In genomic region chrX:20519077-20519617, GRCh38 we compare ENCODE assay signal across 21 cellular contexts.
A peak's percentile ranks its signal among the peaks of the same experiment; 100 is the strongest.
DNase-seq lines count a peak whose midpoint lies in the region; ATAC-seq and TF ChIP-seq lines count a peak whose summit lies in the region.
"Had no signal": no experiment of that assay in that cellular context is flagged by ENCODE, and none has a peak within 500 bp of the region (broad histone marks: within the 10 kb centered on the region; RNA-seq: fewer than 3 reads in every experiment).

No MANE protein-coding gene starts in this region.

- peaks cover 51% of the 10 kb centered on the region for H3K4me1 Mint-ChIP-seq in stimulated activated naive CD8-positive, alpha-beta T cell treated with anti-CD3 and anti-CD28 coated beads, Interleukin-15, Interleukin-2, amounts not matched to agents 100 ng/mL and 50 ng/mL, for 24 hours (ENCODE audit: low read depth)
- H3K4me1 Mint-ChIP-seq in stimulated activated naive CD8-positive, alpha-beta T cell treated with anti-CD3 and anti-CD28 coated beads, Interleukin-15, amount 100 ng/mL, for 72 hours = peaks cover 47% of the 10 kb centered on the region
- H3K4me1 Mint-ChIP-seq in HFFc6 (ENCODE audit: low read depth) (peaks cover 69% of the 10 kb centered on the region), glutamatergic neuron (ENCODE audit: low read depth, unreplicated experiment) (peaks cover 12% of the 10 kb centered on the region)

- no peak for TF ChIP-seq CTCF in hepatocyte (IDR thresholded peaks at IDR 0.05; ENCODE audit: poor library complexity)
- TF ChIP-seq CTCF in left ventricle myocardium inferior (IDR thresholded peaks at IDR 0.05; ENCODE audit: borderline replicate concordance) = no peak
- no peak for TF ChIP-seq CTCF in HFFc6 (IDR thresholded peaks at IDR 0.05)
- no peak for TF ChIP-seq CTCF in glutamatergic neuron (IDR thresholded peaks at IDR 0.05; ENCODE audit: partially characterized antibody, unreplicated experiment)

- no peaks in the 10 kb centered on the region for H3K79me2 ChIP-seq in hepatocyte

- H3K27me3 Mint-ChIP-seq in stimulated activated naive CD8-positive, alpha-beta T cell treated with anti-CD3 and anti-CD28 coated beads, Interleukin-15, Interleukin-2, amounts not matched to agents 100 ng/mL and 50 ng/mL, for 24 hours = peaks cover 4% of the 10 kb centered on the region
- peaks cover 25% of the 10 kb centered on the region for H3K27me3 Mint-ChIP-seq in stimulated activated naive CD8-positive, alpha-beta T cell treated with anti-CD3 and anti-CD28 coated beads, Interleukin-15, amount 100 ng/mL, for 72 hours
- H3K27me3 Mint-ChIP-seq in HFFc6 (ENCODE audit: insufficient read depth) (peaks cover 4% of the 10 kb centered on the region; the same call in 1 of the 2 replicates), glutamatergic neuron (ENCODE audit: unreplicated experiment) (peaks cover 3% of the 10 kb centered on the region)

- H3K9me3 ChIP-seq in hepatocyte (ENCODE audit: low read depth) = no peaks in the 10 kb centered on the region
- no peaks in the 10 kb centered on the region for H3K9me3 ChIP-seq in left ventricle myocardium inferior (replicated peaks)

- no peaks in the 10 kb centered on the region for H3K9me2 ChIP-seq in hepatocyte (replicated peaks; ENCODE audit: insufficient read depth)

- H3K4me2 ChIP-seq in hepatocyte = no peak overlapping the region

- H4K20me1 ChIP-seq in hepatocyte (ENCODE audit: insufficient read depth, poor library complexity, severe bottlenecking) = no peaks in the 10 kb centered on the region

- WGBS in hepatocyte (ENCODE audit: low lambda C conversion rate, missing lambda C conversion rate) = 57% methylated on average over 8 of the region's 8 CpGs

- ATAC-seq in stimulated activated naive CD8-positive, alpha-beta T cell treated with anti-CD3 and anti-CD28 coated beads, Interleukin-15, amount 100 ng/mL, for 72 hours = no peak
- no peak for ATAC-seq in HG03097 (IDR thresholded peaks at IDR 0.05; ENCODE audit: low FRiP score, unreplicated experiment)
- ATAC-seq: GM12878, SK-N-SH treated with all-trans-retinoic acid at 6 μM for 48 hours had no signal

- no peaks in the 10 kb centered on the region for H3K4me1 ChIP-seq in hepatocyte (ENCODE audit: insufficient read depth)
- H3K4me1 ChIP-seq in left ventricle myocardium inferior = no peaks in the 10 kb centered on the region

- H3K9me3 Mint-ChIP-seq in stimulated activated naive CD8-positive, alpha-beta T cell treated with anti-CD3 and anti-CD28 coated beads, Interleukin-15, Interleukin-2, amounts not matched to agents 100 ng/mL and 50 ng/mL, for 24 hours = no peaks in the 10 kb centered on the region
- peaks cover 3 to 6% of the 10 kb centered on the region in 2 donors for H3K9me3 Mint-ChIP-seq in stimulated activated naive CD8-positive, alpha-beta T cell treated with anti-CD3 and anti-CD28 coated beads, Interleukin-15, amount 100 ng/mL, for 72 hours
- H3K9me3 Mint-ChIP-seq in HFFc6 (peaks cover 6% of the 10 kb centered on the region), glutamatergic neuron (ENCODE audit: unreplicated experiment) (peaks cover 1% of the 10 kb centered on the region)

- no peak for DNase-seq in stimulated activated naive CD8-positive, alpha-beta T cell treated with anti-CD3 and anti-CD28 coated beads, Interleukin-15, amount 100 ng/mL, for 72 hours
- DNase-seq in SK-N-DZ (ENCODE audit: low spot score) (peak; percentile 41), hepatocyte (ENCODE audit: low spot score) (peak; percentile 20), left ventricle myocardium inferior (no peak), HFFc6 (no peak), glutamatergic neuron (no peak)
- DNase-seq: CD4-positive, CD25-positive, alpha-beta regulatory T cell; DMS 273 treated with DMSO at 0.1 percent for 48 hours; DMS79 treated with DMSO at 0.1 percent for 48 hours; GM23248; HCEC 1CT; Karpas-422; NCI-H1417; NCI-H1694 treated with DMSO at 0.1 percent for 48 hours; NCI-H2081 treated with DMSO at 0.1 percent for 48 hours; SHP77 treated with DMSO at 0.1 percent for 48 hours had no signal

- H3K4me3 ChIP-seq in hepatocyte (no peak overlapping the region), left ventricle myocardium inferior (no peak overlapping the region)
- H3K4me3 ChIP-seq: GM12878, GM23248 had no signal

- no peaks in the 10 kb centered on the region for H3K36me3 ChIP-seq in hepatocyte (replicated peaks; ENCODE audit: insufficient read depth, low read depth)
- no peaks in the 10 kb centered on the region for H3K36me3 ChIP-seq in left ventricle myocardium inferior

- H3K27ac ChIP-seq in hepatocyte = no peak overlapping the region
- H3K27ac ChIP-seq in left ventricle myocardium inferior (replicated peaks) = no peak overlapping the region
- H3K27ac ChIP-seq: GM23248, RWPE1 had no signal

- H3K27me3 ChIP-seq in hepatocyte (no peaks in the 10 kb centered on the region), left ventricle myocardium inferior (ENCODE audit: low read depth) (no peaks in the 10 kb centered on the region)

- H3K36me3 Mint-ChIP-seq in stimulated activated naive CD8-positive, alpha-beta T cell treated with anti-CD3 and anti-CD28 coated beads, Interleukin-15, Interleukin-2, amounts not matched to agents 100 ng/mL and 50 ng/mL, for 24 hours (ENCODE audit: low read depth) = no peaks in the 10 kb centered on the region
- H3K36me3 Mint-ChIP-seq in HFFc6 (ENCODE audit: low read depth) = peaks cover 4% of the 10 kb centered on the region; the same call in 1 of the 2 replicates
- H3K36me3 Mint-ChIP-seq in glutamatergic neuron (ENCODE audit: unreplicated experiment) = no peaks in the 10 kb centered on the region
- H3K36me3 Mint-ChIP-seq: CD4-positive, CD25-positive, alpha-beta regulatory T cell had no signal

- H2AFZ ChIP-seq in hepatocyte = no peak overlapping the region
- H2AFZ ChIP-seq: GM23248 had no signal

- intact Hi-C loops in left ventricle myocardium inferior (cut with micrococcal nuclease) = no loop called here

- no peak overlapping the region for H3K4me3 Mint-ChIP-seq in stimulated activated naive CD8-positive, alpha-beta T cell treated with anti-CD3 and anti-CD28 coated beads, Interleukin-15, Interleukin-2, amounts not matched to agents 100 ng/mL and 50 ng/mL, for 24 hours
- H3K4me3 Mint-ChIP-seq in stimulated activated naive CD8-positive, alpha-beta T cell treated with anti-CD3 and anti-CD28 coated beads, Interleukin-15, amount 100 ng/mL, for 72 hours = no peak overlapping the region
- no peak overlapping the region for H3K4me3 Mint-ChIP-seq in HFFc6
- no peak overlapping the region for H3K4me3 Mint-ChIP-seq in glutamatergic neuron (ENCODE audit: unreplicated experiment)
- H3K4me3 Mint-ChIP-seq: CD4-positive, CD25-positive, alpha-beta regulatory T cell had no signal

- peak overlapping the region; percentile 43 for H3K27ac Mint-ChIP-seq in stimulated activated naive CD8-positive, alpha-beta T cell treated with anti-CD3 and anti-CD28 coated beads, Interleukin-15, Interleukin-2, amounts not matched to agents 100 ng/mL and 50 ng/mL, for 24 hours
- no peak overlapping the region for H3K27ac Mint-ChIP-seq in stimulated activated naive CD8-positive, alpha-beta T cell treated with anti-CD3 and anti-CD28 coated beads, Interleukin-15, amount 100 ng/mL, for 72 hours
- no peak overlapping the region for H3K27ac Mint-ChIP-seq in HFFc6
- no peak overlapping the region for H3K27ac Mint-ChIP-seq in glutamatergic neuron (ENCODE audit: unreplicated experiment)
- H3K27ac Mint-ChIP-seq: CD4-positive, CD25-positive, alpha-beta regulatory T cell had no signal

Comparison
In these comparisons a context has a peak if more than half of its experiments do, and no peak if none do; other contexts are left out.
1. DNase-seq: peak in SK-N-DZ (single experiment) and hepatocyte (single experiment); none in stimulated activated naive CD8-positive, alpha-beta T cell treated with anti-CD3 and anti-CD28 coated beads, Interleukin-15, amount 100 ng/mL, for 72 hours (0 of 2), left ventricle myocardium inferior (single experiment), HFFc6 (single experiment) and glutamatergic neuron (single experiment).